31 cellular contexts compared by ENCODE assay signal in genomic region chr17:44918006-44918405, GRCh38. TPM values are rescaled to one million over a fixed set of nuclear protein-coding genes. Genes with fewer than 3 reads are reported as not detected.
"Had no signal": no experiment of that assay in that cellular context is flagged by ENCODE, and none has a peak within 500 bp of the region (broad histone marks: within the 10 kb centered on the region; RNA-seq: fewer than 3 reads in every experiment).

No MANE protein-coding gene starts in this region.

- H3K27ac Mint-ChIP-seq: activated CD4-positive, alpha-beta T cell treated with anti-CD3 and anti-CD28 coated beads, Interleukin-2, amount 10 ng/mL, durations not matched to agents 7 days and 5 days; activated CD8-positive, alpha-beta memory T cell treated with anti-CD3 and anti-CD28 coated beads, Interleukin-2, amount 10 ng/mL, durations not matched to agents 7 days and 5 days; activated CD8-positive, alpha-beta T cell treated with anti-CD3 and anti-CD28 coated beads for 36 hours; activated naive CD4-positive, alpha-beta T cell treated with anti-CD3 and anti-CD28 coated beads, Interleukin-2, amount 50 U/mL, for 72 hours; activated T-helper 1 cell treated with anti-CD3 and anti-CD28 coated beads, Interleukin-12 subunit alpha, Interleukin-12 subunit beta, Interleukin-2, Interleukin-4 antibody, amounts not matched to agents 30 ng/mL and 10 ng/mL and 1 ng/mL, durations not matched to agents 14 hours and 24 hours and 36 hours; immature natural killer cell; naive B cell; stimulated activated effector memory CD8-positive, alpha-beta T cell treated with anti-CD3 and anti-CD28 coated beads, Interleukin-12 subunit alpha, Interleukin-12 subunit beta, amount 100 ng/mL, for 72 hours; stimulated activated naive CD8-positive, alpha-beta T cell treated with anti-CD3 and anti-CD28 coated beads, Interleukin-15, amount 100 ng/mL, for 72 hours; T-cell; T-helper 2 cell treated with Interferon-gamma antibody and Interleukin-4, amounts not matched to agents 5 μg/mL and 100 μg/mL, for 36 hours had no signal

- H3K9ac ChIP-seq: parathyroid adenoma had no signal

- H3K4me1 ChIP-seq: parathyroid adenoma, right lobe of liver had no signal

- H3K36me3 Mint-ChIP-seq: activated CD8-positive, alpha-beta memory T cell treated with anti-CD3 and anti-CD28 coated beads, Interleukin-2, amount 10 ng/mL, durations not matched to agents 7 days and 5 days; activated naive CD4-positive, alpha-beta T cell treated with anti-CD3 and anti-CD28 coated beads, Interleukin-2, amount 50 U/mL, for 72 hours; immature natural killer cell; naive B cell; stimulated activated effector memory CD8-positive, alpha-beta T cell treated with anti-CD3 and anti-CD28 coated beads, Interleukin-12 subunit alpha, Interleukin-12 subunit beta, amount 100 ng/mL, for 72 hours; T-cell had no signal

- H3K4me1 Mint-ChIP-seq: immature natural killer cell had no signal

- ATAC-seq: activated CD8-positive, alpha-beta memory T cell treated with anti-CD3 and anti-CD28 coated beads, Interleukin-2, amount 10 ng/mL, durations not matched to agents 7 days and 5 days; activated CD8-positive, alpha-beta T cell treated with anti-CD3 and anti-CD28 coated beads for 36 hours; activated naive CD4-positive, alpha-beta T cell treated with anti-CD3 and anti-CD28 coated beads, Interleukin-2, amount 50 U/mL, for 72 hours; left cardiac atrium; right lobe of liver; stimulated activated effector memory CD8-positive, alpha-beta T cell treated with anti-CD3 and anti-CD28 coated beads, Interleukin-12 subunit alpha, Interleukin-12 subunit beta, amount 100 ng/mL, for 72 hours; stimulated activated naive CD8-positive, alpha-beta T cell treated with anti-CD3 and anti-CD28 coated beads, Interleukin-15, amount 100 ng/mL, for 72 hours; T-cell had no signal

- H3K36me3 ChIP-seq: cardiac muscle cell, right lobe of liver, tibial nerve, WERI-Rb-1 had no signal

- H3K4me3 ChIP-seq: cardiac muscle cell, hepatocyte, right lobe of liver, skin epidermis, tibial nerve had no signal

- H3K4me3 Mint-ChIP-seq: activated CD4-positive, alpha-beta T cell treated with anti-CD3 and anti-CD28 coated beads, Interleukin-2, amount 10 ng/mL, durations not matched to agents 7 days and 5 days; activated CD8-positive, alpha-beta memory T cell treated with anti-CD3 and anti-CD28 coated beads, Interleukin-2, amount 10 ng/mL, durations not matched to agents 7 days and 5 days; activated CD8-positive, alpha-beta T cell treated with anti-CD3 and anti-CD28 coated beads for 36 hours; activated T-helper 1 cell treated with anti-CD3 and anti-CD28 coated beads, Interleukin-12 subunit alpha, Interleukin-12 subunit beta, Interleukin-2, Interleukin-4 antibody, amounts not matched to agents 30 ng/mL and 10 ng/mL and 1 ng/mL, durations not matched to agents 14 hours and 24 hours and 36 hours; immature natural killer cell; naive B cell; stimulated activated effector memory CD8-positive, alpha-beta T cell treated with anti-CD3 and anti-CD28 coated beads, Interleukin-12 subunit alpha, Interleukin-12 subunit beta, amount 100 ng/mL, for 72 hours; stimulated activated naive CD8-positive, alpha-beta T cell treated with anti-CD3 and anti-CD28 coated beads, Interleukin-15, amount 100 ng/mL, for 72 hours; T-cell; T-helper 2 cell treated with Interferon-gamma antibody and Interleukin-4, amounts not matched to agents 5 μg/mL and 100 μg/mL, for 36 hours had no signal

- DNase-seq: activated CD4-positive, alpha-beta T cell treated with anti-CD3 and anti-CD28 coated beads, Interleukin-2, amount 10 ng/mL, durations not matched to agents 7 days and 5 days; activated CD4-positive, CD25-positive, alpha-beta regulatory T cell treated with anti-CD3 and anti-CD28 coated beads, Interleukin-2, amount 50 U/mL, for 72 hours; activated CD8-positive, alpha-beta memory T cell treated with anti-CD3 and anti-CD28 coated beads, Interleukin-2, amount 10 ng/mL, durations not matched to agents 7 days and 5 days; activated CD8-positive, alpha-beta T cell treated with anti-CD3 and anti-CD28 coated beads for 36 hours; activated gamma-delta T cell; activated T-cell treated with anti-CD3 and anti-CD28 coated beads for 4 hours; glutamatergic neuron; immature natural killer cell; left cardiac atrium; mesendoderm; naive B cell; nucleus accumbens; stimulated activated CD4-positive, alpha-beta T cell treated with anti-CD3 and anti-CD28 coated beads, Interleukin-1b, Interleukin-23, amount 100 ng/mL, for 48 hours; stimulated activated naive CD8-positive, alpha-beta T cell treated with anti-CD3 and anti-CD28 coated beads, Interleukin-15, amount 100 ng/mL, for 72 hours; T-cell; WERI-Rb-1 had no signal

- H3K9me3 Mint-ChIP-seq: activated CD4-positive, alpha-beta T cell treated with anti-CD3 and anti-CD28 coated beads, Interleukin-2, amount 10 ng/mL, durations not matched to agents 7 days and 5 days; activated CD8-positive, alpha-beta T cell treated with anti-CD3 and anti-CD28 coated beads for 36 hours; activated naive CD4-positive, alpha-beta T cell treated with anti-CD3 and anti-CD28 coated beads, Interleukin-2, amount 50 U/mL, for 72 hours; activated T-helper 1 cell treated with anti-CD3 and anti-CD28 coated beads, Interleukin-12 subunit alpha, Interleukin-12 subunit beta, Interleukin-2, Interleukin-4 antibody, amounts not matched to agents 30 ng/mL and 10 ng/mL and 1 ng/mL, durations not matched to agents 14 hours and 24 hours and 36 hours; immature natural killer cell; naive B cell; stimulated activated effector memory CD8-positive, alpha-beta T cell treated with anti-CD3 and anti-CD28 coated beads, Interleukin-12 subunit alpha, Interleukin-12 subunit beta, amount 100 ng/mL, for 72 hours; stimulated activated naive CD8-positive, alpha-beta T cell treated with anti-CD3 and anti-CD28 coated beads, Interleukin-15, amount 100 ng/mL, for 72 hours; T-cell; T-helper 2 cell treated with Interferon-gamma antibody and Interleukin-4, amounts not matched to agents 5 μg/mL and 100 μg/mL, for 36 hours had no signal

- H3K9me3 ChIP-seq: right lobe of liver, tibial nerve had no signal

- H3K27ac ChIP-seq: cardiac muscle cell, hepatocyte, parathyroid adenoma, right lobe of liver, WERI-Rb-1 had no signal

- FAIRE-seq: astrocyte, endometrium, frontal cortex, TTC549 had no signal

RNA-seq across cellular contexts. Expression of gene GFAP, which starts 2.7 kb away (rescaled TPM):
- total RNA-seq: activated CD4-positive, alpha-beta T cell treated with anti-CD3 and anti-CD28 coated beads, Interleukin-2, amount 10 ng/mL, durations not matched to agents 7 days and 5 days; activated CD8-positive, alpha-beta memory T cell treated with anti-CD3 and anti-CD28 coated beads, Interleukin-2, amount 10 ng/mL, durations not matched to agents 7 days and 5 days; activated CD8-positive, alpha-beta T cell treated with anti-CD3 and anti-CD28 coated beads for 36 hours; activated naive CD4-positive, alpha-beta T cell treated with anti-CD3 and anti-CD28 coated beads, Interleukin-2, amount 50 U/mL, for 72 hours; activated T-helper 1 cell treated with anti-CD3 and anti-CD28 coated beads, Interleukin-12 subunit alpha, Interleukin-12 subunit beta, Interleukin-2, Interleukin-4 antibody, amounts not matched to agents 30 ng/mL and 10 ng/mL and 1 ng/mL, durations not matched to agents 14 hours and 24 hours and 36 hours; astrocyte; T-cell had no signal
- polyA plus RNA-seq: hepatocyte, neural cell had no signal

RNA-seq across cellular contexts. Expression of gene C1QL1, which starts 50.1 kb away (rescaled TPM):
- total RNA-seq: activated CD8-positive, alpha-beta T cell treated with anti-CD3 and anti-CD28 coated beads for 36 hours; astrocyte; T-cell had no signal
